In the genomic region with DNA sequence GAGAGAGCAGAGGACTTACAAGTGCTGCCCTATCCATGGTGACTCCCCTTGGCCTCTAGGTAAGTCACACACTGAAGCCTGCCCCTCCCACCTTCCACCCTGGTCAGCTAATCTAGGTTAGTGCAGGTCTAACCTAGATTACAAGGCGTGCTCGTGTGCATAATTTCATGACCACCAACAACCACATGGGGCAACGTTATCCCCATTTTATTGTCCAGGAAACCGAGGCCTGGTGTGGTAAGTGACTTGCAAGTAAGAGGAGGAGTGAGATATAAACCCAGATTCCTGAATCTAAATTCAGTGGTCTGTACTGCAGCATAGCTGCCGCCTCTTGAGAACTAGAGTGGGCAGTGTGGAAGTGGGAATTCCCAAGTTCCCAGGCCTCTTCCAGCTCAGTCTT, we compare ENCODE assay signal across 18 cellular contexts.
"Had no signal": no experiment of that assay in that cellular context is flagged by ENCODE, and none has a peak within 500 bp of the region (broad histone marks: within the 10 kb centered on the region; RNA-seq: fewer than 3 reads in every experiment).

No MANE protein-coding gene starts in this region.

- H3K27ac Mint-ChIP-seq: activated CD4-positive, alpha-beta T cell treated with anti-CD3 and anti-CD28 coated beads, Interleukin-2, amount 10 ng/mL, durations not matched to agents 7 days and 5 days; activated CD8-positive, alpha-beta T cell treated with anti-CD3 and anti-CD28 coated beads, Interleukin-2, amount 10 ng/mL, durations not matched to agents 7 days and 5 days; activated naive CD4-positive, alpha-beta T cell treated with anti-CD3 and anti-CD28 coated beads for 36 hours; activated T-cell treated with anti-CD3 and anti-CD28 coated beads, Interleukin-2, amount 50 U/mL, for 24 hours; activated T-helper 2 cell treated with anti-CD3 and anti-CD28 coated beads, Interferon-gamma antibody, Interleukin-2, Interleukin-4, amounts not matched to agents 10 μg/mL and 5 μg/mL and 100 μg/mL, durations not matched to agents 14 hours and 24 hours and 36 hours; stimulated activated naive B cell treated with anti-CD40 and anti-IgM and Interleukin-4, amounts not matched to agents 10 μg/mL and 1 μg/mL and 100 μg/mL, for 72 hours had no signal

- H3K27me3 ChIP-seq: body of pancreas, upper lobe of left lung had no signal

- H3K4me3 Mint-ChIP-seq: activated CD4-positive, alpha-beta T cell treated with anti-CD3 and anti-CD28 coated beads, Interleukin-2, amount 10 ng/mL, durations not matched to agents 7 days and 5 days; activated CD8-positive, alpha-beta T cell treated with anti-CD3 and anti-CD28 coated beads, Interleukin-2, amount 10 ng/mL, durations not matched to agents 7 days and 5 days; activated naive CD4-positive, alpha-beta T cell treated with anti-CD3 and anti-CD28 coated beads for 36 hours; activated T-cell treated with anti-CD3 and anti-CD28 coated beads, Interleukin-2, amount 50 U/mL, for 24 hours; stimulated activated naive B cell treated with anti-CD40 and anti-IgM and Interleukin-4, amounts not matched to agents 10 μg/mL and 1 μg/mL and 100 μg/mL, for 72 hours had no signal

- H3K9me3 ChIP-seq: body of pancreas, thoracic aorta, upper lobe of left lung had no signal

- ATAC-seq: activated CD4-positive, CD25-positive, alpha-beta regulatory T cell treated with anti-CD3 and anti-CD28 coated beads, Interleukin-2, amount 50 U/mL, for 24 hours; activated CD8-positive, alpha-beta T cell treated with anti-CD3 and anti-CD28 coated beads, Interleukin-2, amount 10 ng/mL, durations not matched to agents 7 days and 5 days; body of pancreas; left cardiac atrium; naive thymus-derived CD8-positive, alpha-beta T cell; sciatic nerve had no signal

- H3K4me1 Mint-ChIP-seq: activated CD4-positive, alpha-beta T cell treated with anti-CD3 and anti-CD28 coated beads, Interleukin-2, amount 10 ng/mL, durations not matched to agents 7 days and 5 days had no signal

- H3K27ac ChIP-seq: body of pancreas, parathyroid adenoma, thoracic aorta, upper lobe of left lung had no signal

- H3K27me3 Mint-ChIP-seq: activated CD4-positive, alpha-beta T cell treated with anti-CD3 and anti-CD28 coated beads, Interleukin-2, amount 10 ng/mL, durations not matched to agents 7 days and 5 days; activated T-cell treated with anti-CD3 and anti-CD28 coated beads, Interleukin-2, amount 50 U/mL, for 24 hours; naive thymus-derived CD8-positive, alpha-beta T cell; stimulated activated naive B cell treated with anti-CD40 and anti-IgM and Interleukin-4, amounts not matched to agents 10 μg/mL and 1 μg/mL and 100 μg/mL, for 72 hours had no signal

- H3K4me1 ChIP-seq: parathyroid adenoma had no signal

- H3K36me3 Mint-ChIP-seq: naive thymus-derived CD8-positive, alpha-beta T cell; stimulated activated naive B cell treated with anti-CD40 and anti-IgM and Interleukin-4, amounts not matched to agents 10 μg/mL and 1 μg/mL and 100 μg/mL, for 72 hours had no signal

- DNase-seq: activated CD4-positive, alpha-beta T cell treated with anti-CD3 and anti-CD28 coated beads, Interleukin-2, amount 10 ng/mL, durations not matched to agents 7 days and 5 days; activated CD8-positive, alpha-beta T cell treated with anti-CD3 and anti-CD28 coated beads, Interleukin-2, amount 10 ng/mL, durations not matched to agents 7 days and 5 days; activated naive CD4-positive, alpha-beta T cell treated with anti-CD3 and anti-CD28 coated beads for 36 hours; activated T-cell treated with anti-CD3 and anti-CD28 coated beads, Interleukin-2, amount 50 U/mL, for 24 hours; body of pancreas; effector memory CD4-positive, alpha-beta T cell; foreskin fibroblast; left cardiac atrium; mesenchymal stem cell; naive thymus-derived CD8-positive, alpha-beta T cell; stimulated activated naive B cell treated with anti-CD40 and anti-IgM and Interleukin-4, amounts not matched to agents 10 μg/mL and 1 μg/mL and 100 μg/mL, for 72 hours; T-helper 9 cell; upper lobe of left lung had no signal

- H3K36me3 ChIP-seq: thoracic aorta, upper lobe of left lung had no signal

- H3K9ac ChIP-seq: parathyroid adenoma had no signal

- H3K4me3 ChIP-seq: body of pancreas, thoracic aorta, upper lobe of left lung had no signal

- H3K9me3 Mint-ChIP-seq: activated CD4-positive, alpha-beta T cell treated with anti-CD3 and anti-CD28 coated beads, Interleukin-2, amount 10 ng/mL, durations not matched to agents 7 days and 5 days; activated naive CD4-positive, alpha-beta T cell treated with anti-CD3 and anti-CD28 coated beads for 36 hours; activated T-cell treated with anti-CD3 and anti-CD28 coated beads, Interleukin-2, amount 50 U/mL, for 24 hours; activated T-helper 2 cell treated with anti-CD3 and anti-CD28 coated beads, Interferon-gamma antibody, Interleukin-2, Interleukin-4, amounts not matched to agents 10 μg/mL and 5 μg/mL and 100 μg/mL, durations not matched to agents 14 hours and 24 hours and 36 hours; naive thymus-derived CD8-positive, alpha-beta T cell; stimulated activated naive B cell treated with anti-CD40 and anti-IgM and Interleukin-4, amounts not matched to agents 10 μg/mL and 1 μg/mL and 100 μg/mL, for 72 hours had no signal
